In genomic region chr3:128782282-128783146, GRCh38 we compare ENCODE assay signal across 1 cellular context.
TF ChIP-seq lines count a peak whose summit lies in the region.

No MANE protein-coding gene starts in this region.

TF ChIP-seq in IMR-90, 13 proteins besides CTCF, POLR2A, EP300 and RAD21 (continued from another document):
- TF ChIP-seq USF2 (IDR thresholded peaks at IDR 0.05; ENCODE audit: low read depth, low read length), result no peak
- no peak for TF ChIP-seq CHD1 (IDR thresholded peaks at IDR 0.05; ENCODE audit: low read depth, low read length)
- TF ChIP-seq MAFK (IDR thresholded peaks at IDR 0.05; ENCODE audit: low read depth, low read length), result no peak
- TF ChIP-seq RFX5 (IDR thresholded peaks at IDR 0.05; ENCODE audit: low read depth, low read length), result no peak
- no peak for TF ChIP-seq CEBPB (IDR thresholded peaks at IDR 0.05; ENCODE audit: low read depth, low read length)
- no peak for TF ChIP-seq RCOR1 (IDR thresholded peaks at IDR 0.05; ENCODE audit: insufficient replicate concordance, low read length)
- TF ChIP-seq MXI1 (IDR thresholded peaks at IDR 0.05; ENCODE audit: borderline replicate concordance, low read depth, low read length), result no peak
- TF ChIP-seq MAZ (IDR thresholded peaks at IDR 0.05; ENCODE audit: borderline replicate concordance, low read depth, low read length), result no peak
- no peak for TF ChIP-seq SMC3 (IDR thresholded peaks at IDR 0.05; ENCODE audit: low read depth, low read length)
- no peak for TF ChIP-seq NFE2L2 (IDR thresholded peaks at IDR 0.05; ENCODE audit: low read depth, low read length)
- TF ChIP-seq FOS (IDR thresholded peaks at IDR 0.05; ENCODE audit: low read depth, low read length), result no peak
- TF ChIP-seq ELK1 (IDR thresholded peaks at IDR 0.05; ENCODE audit: borderline replicate concordance, low read depth, low read length), result no peak
